In genomic region chr5:173327084-173327947, GRCh38 we compare ENCODE assay signal across 8 cellular contexts.
DNase-seq lines count a peak whose midpoint lies in the region; ATAC-seq and TF ChIP-seq lines count a peak whose summit lies in the region.

No MANE protein-coding gene starts in this region.

- H3K4me3 ChIP-seq in HEK293 (ENCODE audit: low read depth, low read length) (peak overlapping the region; percentile 62), adipocyte (ENCODE audit: low read length) (peak overlapping the region; percentile 84)

- H3K36me3 ChIP-seq in HEK293 (ENCODE audit: control insufficient read depth in 2 of 2, insufficient read depth in 1 of 2, low read length in 2 of 2): peaks cover 3 to 36% of the 10 kb centered on the region in 2 experiments
- peaks cover 21% of the 10 kb centered on the region for H3K36me3 ChIP-seq in adipocyte (ENCODE audit: control insufficient read depth, insufficient read depth, low read length, severe bottlenecking)

- no peaks in the 10 kb centered on the region for H3K9me3 ChIP-seq in HEK293 (ENCODE audit: control insufficient read depth, insufficient read depth, low read depth, low read length)
- H3K9me3 ChIP-seq in adipocyte (ENCODE audit: control insufficient read depth, low read length): no peaks in the 10 kb centered on the region

- no peaks in the 10 kb centered on the region for H3K27me3 ChIP-seq in adipocyte (replicated peaks; ENCODE audit: control insufficient read depth, insufficient read depth, low read length)

- CTCF ChIA-PET in HEK293 (lab: Yijun Ruan, JAX): interaction anchor here (0.7 to 7.8 kb wide), 5 partner anchors 10 to 33 kb away, joined by 3 to 212 read pairs (median 3); no protein-coding TSS in a partner anchor

- in situ Hi-C loops in ACHN (cut with HindIII; ENCODE audit: low pct_ligation_motif_present, low pct_unique_long_range_greater_than_20kb, low sequenced_read_pairs): no loop called here

- H3K4me1 ChIP-seq in HEK293 (ENCODE audit: control insufficient read depth, insufficient read depth, low read length) (no peaks in the 10 kb centered on the region), adipocyte (ENCODE audit: control insufficient read depth, insufficient read depth, low read length) (peaks cover 45% of the 10 kb centered on the region)

- POLR2A ChIA-PET in HEK293 (lab: Yijun Ruan, JAX): interaction anchor here (0.6 to 6.2 kb wide), 15 partner anchors 10 to 612 kb away, joined by 3 to 134 read pairs (median 3); partner anchors contain the start of genes ATP6V0E1, NKX2-5 and RPL26L1

- peak overlapping the region; percentile 88; the same call in 1 of the 2 replicates for H3K27ac ChIP-seq in HEK293 (ENCODE audit: extremely low read depth, low read depth, low read length)

- ATAC-seq in GM21786 (IDR thresholded peaks at IDR 0.05; ENCODE audit: unreplicated experiment) (no peak), GM19397 (IDR thresholded peaks at IDR 0.05; ENCODE audit: unreplicated experiment) (no peak)

- peak overlapping the region; percentile 90 for H3K9ac ChIP-seq in adipocyte (ENCODE audit: low read length)

- TF ChIP-seq CTCF in HEK293 (tag by site-specific recombination; IDR thresholded peaks at IDR 0.05): peak; percentile 44; the same call in 1 of the 2 replicates

- DNase-seq in ACHN (peak; percentile 31), adipocyte (ENCODE audit: low read depth) (peak; percentile 72), kidney tubule cell (ENCODE audit: low spot score) (peak; percentile 47), SW 1271 (lab: John Stamatoyannopoulos, UW) (no peak)
- DNase-seq in stimulated activated CD4-positive, alpha-beta T cell treated with anti-CD3 and anti-CD28 coated beads, Interleukin-12 subunit alpha, Interleukin-12 subunit beta, amount 100 ng/mL, for 4 hours: no peak

TF ChIP-seq in HEK293, 187 proteins besides CTCF, POLR2A, EP300 and RAD21:
- TF ChIP-seq, protein P1, sequence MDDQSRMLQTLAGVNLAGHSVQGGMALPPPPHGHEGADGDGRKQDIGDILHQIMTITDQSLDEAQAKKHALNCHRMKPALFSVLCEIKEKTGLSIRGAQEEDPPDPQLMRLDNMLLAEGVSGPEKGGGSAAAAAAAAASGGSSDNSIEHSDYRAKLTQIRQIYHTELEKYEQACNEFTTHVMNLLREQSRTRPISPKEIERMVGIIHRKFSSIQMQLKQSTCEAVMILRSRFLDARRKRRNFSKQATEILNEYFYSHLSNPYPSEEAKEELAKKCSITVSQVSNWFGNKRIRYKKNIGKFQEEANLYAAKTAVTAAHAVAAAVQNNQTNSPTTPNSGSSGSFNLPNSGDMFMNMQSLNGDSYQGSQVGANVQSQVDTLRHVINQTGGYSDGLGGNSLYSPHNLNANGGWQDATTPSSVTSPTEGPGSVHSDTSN (CRISPR knock-in tag; IDR thresholded peaks at IDR 0.05): 0 out of 2 replicates have a peak, but pooled peaks have one; percentile 31
- TF ChIP-seq GLIS1 (tag by site-specific recombination; IDR thresholded peaks at IDR 0.05): peak; percentile 73
- peak; percentile 26; the same call in 1 of the 2 replicates for TF ChIP-seq YY2 (tag by site-specific recombination; IDR thresholded peaks at IDR 0.05)
- no peak for TF ChIP-seq ZNF37A (tag by site-specific recombination; IDR thresholded peaks at IDR 0.05)
- no peak for TF ChIP-seq ZNF112 (tag by site-specific recombination; IDR thresholded peaks at IDR 0.05)
- TF ChIP-seq SP2 (tag by site-specific recombination; IDR thresholded peaks at IDR 0.05): peak; percentile 45
- TF ChIP-seq SCRT1 (tag by site-specific recombination; IDR thresholded peaks at IDR 0.05; ENCODE audit: borderline replicate concordance): peak; percentile 85
- TF ChIP-seq, protein P2, sequence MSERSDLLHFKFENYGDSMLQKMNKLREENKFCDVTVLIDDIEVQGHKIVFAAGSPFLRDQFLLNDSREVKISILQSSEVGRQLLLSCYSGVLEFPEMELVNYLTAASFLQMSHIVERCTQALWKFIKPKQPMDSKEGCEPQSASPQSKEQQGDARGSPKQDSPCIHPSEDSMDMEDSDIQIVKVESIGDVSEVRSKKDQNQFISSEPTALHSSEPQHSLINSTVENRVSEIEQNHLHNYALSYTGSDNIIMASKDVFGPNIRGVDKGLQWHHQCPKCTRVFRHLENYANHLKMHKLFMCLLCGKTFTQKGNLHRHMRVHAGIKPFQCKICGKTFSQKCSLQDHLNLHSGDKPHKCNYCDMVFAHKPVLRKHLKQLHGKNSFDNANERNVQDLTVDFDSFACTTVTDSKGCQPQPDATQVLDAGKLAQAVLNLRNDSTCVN (tag by site-specific recombination; optimal IDR thresholded peaks at IDR 0.05): peak; percentile 68
- TF ChIP-seq SCRT2 (tag by site-specific recombination; IDR thresholded peaks at IDR 0.05): peak; percentile 99
- peak; percentile 44; the same call in 1 of the 2 replicates for TF ChIP-seq ZBTB10 (tag by site-specific recombination; IDR thresholded peaks at IDR 0.05)
- TF ChIP-seq ZNF600 (tag by site-specific recombination; IDR thresholded peaks at IDR 0.05): peak; percentile 24; the same call in 1 of the 2 replicates
- no peak for TF ChIP-seq ZNF660 (tag by site-specific recombination; IDR thresholded peaks at IDR 0.05)
- peak; percentile 79 for TF ChIP-seq GLIS2 (tag by site-specific recombination; IDR thresholded peaks at IDR 0.05)
- TF ChIP-seq ZNF223 (tag by site-specific recombination; IDR thresholded peaks at IDR 0.05): no peak
- TF ChIP-seq ZBTB20 (tag by site-specific recombination; IDR thresholded peaks at IDR 0.05): peak; percentile 87

Comparison
In these comparisons a context has a peak if more than half of its experiments do, and no peak if none do; other contexts are left out.
1. DNase-seq: peak in ACHN (single experiment), adipocyte (single experiment) and kidney tubule cell (single experiment); none in SW 1271 (0 of 2) and stimulated activated CD4-positive, alpha-beta T cell treated with anti-CD3 and anti-CD28 coated beads, Interleukin-12 subunit alpha, Interleukin-12 subunit beta, amount 100 ng/mL, for 4 hours (single experiment).